9 cellular contexts compared by ENCODE assay signal in genomic region chr10:14958872-14959220, GRCh38. TPM values are rescaled to one million over a fixed set of nuclear protein-coding genes. Genes with fewer than 3 reads are reported as not detected.
DNase-seq lines count a peak whose midpoint lies in the region; ATAC-seq and TF ChIP-seq lines count a peak whose summit lies in the region.
"Had no signal": no experiment of that assay in that cellular context is flagged by ENCODE, and none has a peak within 500 bp of the region (broad histone marks: within the 10 kb centered on the region; RNA-seq: fewer than 3 reads in every experiment).

No MANE protein-coding gene starts in this region.

- no peak for ATAC-seq in naive thymus-derived CD8-positive, alpha-beta T cell
- ATAC-seq in left colon, result no peak

- no peak for DNase-seq in AG04450 (ENCODE audit: low read depth, low spot score)
- DNase-seq in Karpas-422, result no peak
- no peak for DNase-seq in naive thymus-derived CD8-positive, alpha-beta T cell
- DNase-seq in NCI-H1105 (lab: John Stamatoyannopoulos, UW), result no peak
- no peak for DNase-seq in epidermal melanocyte (ENCODE audit: insufficient read length, low spot score)
- no peak for DNase-seq in NOMO-1 treated with DMSO at 0.1 percent for 48 hours (lab: John Stamatoyannopoulos, UW; ENCODE audit: unreplicated experiment)
- no peak for DNase-seq in left colon

- POLR2A ChIA-PET in AG04450 (lab: Yijun Ruan, JAX), result interaction anchor here (0.6 to 1.6 kb wide), 3 partner anchors 13 to 139 kb away, joined by 4 to 5 read pairs (median 4); partner anchors contain the start of genes RPP38 and SUV39H2
- POLR2A ChIA-PET in naive thymus-derived CD8-positive, alpha-beta T cell (lab: Charles Lee), result interaction anchor here (0.9 to 2.5 kb wide), 6 partner anchors 9 to 1610 kb away, joined by 3 to 20 read pairs (median 4); partner anchors contain the start of genes CDNF, HSPA14, MSANTD7 and NMT2

- H3K36me3 ChIP-seq in Karpas-422 (ENCODE audit: insufficient read depth, low read length), result no peaks in the 10 kb centered on the region

- H3K27me3 Mint-ChIP-seq in dendritic cell treated with granulocyte-macrophage colony-stimulating factor and Interleukin-4, amounts not matched to agents 40 ng/mL and 50 ng/mL, for 4 days, result no peaks in the 10 kb centered on the region
- no peaks in the 10 kb centered on the region for H3K27me3 Mint-ChIP-seq in naive thymus-derived CD8-positive, alpha-beta T cell

- H3K9me2 ChIP-seq in Karpas-422 (replicated peaks; ENCODE audit: insufficient read depth, low read length), result no peaks in the 10 kb centered on the region

- no peaks in the 10 kb centered on the region for H4K20me1 ChIP-seq in Karpas-422 (ENCODE audit: insufficient read depth, low read depth, low read length)

- intact Hi-C loops in dendritic cell treated with granulocyte-macrophage colony-stimulating factor and Interleukin-4, amounts not matched to agents 40 ng/mL and 50 ng/mL, for 4 days (cut with micrococcal nuclease), result loop anchor here (1.0 kb wide), 1 partner anchor 138 kb away; the partner anchor contains the start of gene RPP38
- intact Hi-C loops in left colon (cut with DNase I, micrococcal nuclease), result loop anchor here in 1 of 2 donors (10.0 kb wide), 1 partner anchor 146 kb away; no protein-coding TSS in a partner anchor

- H3K36me3 Mint-ChIP-seq in dendritic cell treated with granulocyte-macrophage colony-stimulating factor and Interleukin-4, amounts not matched to agents 40 ng/mL and 50 ng/mL, for 4 days (ENCODE audit: low read depth), result peaks cover 12% of the 10 kb centered on the region
- peaks cover 0 to under 1% (median 0%) of the 10 kb centered on the region in 3 donors for H3K36me3 Mint-ChIP-seq in naive thymus-derived CD8-positive, alpha-beta T cell

- peak overlapping the region; percentile 99 for H3K27ac Mint-ChIP-seq in dendritic cell treated with granulocyte-macrophage colony-stimulating factor and Interleukin-4, amounts not matched to agents 40 ng/mL and 50 ng/mL, for 4 days
- peak overlapping the region; percentile 95 to 99 (median 97) for H3K27ac Mint-ChIP-seq in naive thymus-derived CD8-positive, alpha-beta T cell

- H3K9me3 Mint-ChIP-seq in dendritic cell treated with granulocyte-macrophage colony-stimulating factor and Interleukin-4, amounts not matched to agents 40 ng/mL and 50 ng/mL, for 4 days, result no peaks in the 10 kb centered on the region
- no peaks in the 10 kb centered on the region for H3K9me3 Mint-ChIP-seq in naive thymus-derived CD8-positive, alpha-beta T cell

- CTCF ChIA-PET in AG04450 (lab: Charles Lee), result interaction anchor here (0.6 to 0.7 kb wide), 2 partner anchors 147 to 223 kb away, joined by 3 to 6 read pairs; no protein-coding TSS in a partner anchor

- H3K4me3 Mint-ChIP-seq in dendritic cell treated with granulocyte-macrophage colony-stimulating factor and Interleukin-4, amounts not matched to agents 40 ng/mL and 50 ng/mL, for 4 days, result peak overlapping the region; percentile 89
- H3K4me3 Mint-ChIP-seq in naive thymus-derived CD8-positive, alpha-beta T cell, result peak overlapping the region; percentile 93 to 98 (median 96)

- H3K27ac ChIP-seq in AG04450 (ENCODE audit: low read depth, low read length) (no peak overlapping the region), Karpas-422 (ENCODE audit: low read length) (no peak overlapping the region)

- H3K79me2 ChIP-seq in Karpas-422 (ENCODE audit: low read length), result peaks cover 5% of the 10 kb centered on the region; the same call in 1 of the 2 replicates

- H2AFZ ChIP-seq in Karpas-422 (ENCODE audit: low read length), result peak overlapping the region; percentile 93

- H3K27me3 ChIP-seq in AG04450 (ENCODE audit: control insufficient read depth, insufficient read depth, low read length) (no peaks in the 10 kb centered on the region), Karpas-422 (ENCODE audit: low read length) (no peaks in the 10 kb centered on the region)

- peaks cover 21% of the 10 kb centered on the region for H3K4me1 ChIP-seq in Karpas-422 (ENCODE audit: low read length)

- peak overlapping the region; percentile 87 for H3K4me3 ChIP-seq in AG04450 (ENCODE audit: low read depth, low read length)
- peak overlapping the region; percentile 85 for H3K4me3 ChIP-seq in Karpas-422 (ENCODE audit: low read length)

- H3K4me1 Mint-ChIP-seq in dendritic cell treated with granulocyte-macrophage colony-stimulating factor and Interleukin-4, amounts not matched to agents 40 ng/mL and 50 ng/mL, for 4 days (ENCODE audit: low read depth), result peaks cover 20% of the 10 kb centered on the region
- peaks cover 16 to 40% (median 39%) of the 10 kb centered on the region in 4 donors for H3K4me1 Mint-ChIP-seq in naive thymus-derived CD8-positive, alpha-beta T cell

- TF ChIP-seq CTCF in AG04450 (IDR thresholded peaks at IDR 0.05; ENCODE audit: low read depth, low read length), result no peak

- peak overlapping the region; percentile 86 for H3K4me2 ChIP-seq in Karpas-422 (ENCODE audit: low read depth, low read length, poor library complexity, severe bottlenecking)

- H3K9me3 ChIP-seq in AG04450 (ENCODE audit: control insufficient read depth, insufficient read depth, low read length), result no peaks in the 10 kb centered on the region; the same call in 1 of the 2 replicates
- H3K9me3 ChIP-seq in Karpas-422 (ENCODE audit: low read length), result no peaks in the 10 kb centered on the region

- H3K9ac ChIP-seq in Karpas-422 (ENCODE audit: low read length), result peak overlapping the region; percentile 91

RNA-seq across cellular contexts. Expression of gene MEIG1, which starts 0.3 kb away (rescaled TPM):
- polyA plus RNA-seq in AG04450 (2011; rRNA removed), result 0.21 TPM in 1 of 2 replicates, not detected in the other
- polyA minus RNA-seq in AG04450 (2011; rRNA and poly(A)+ RNA removed), result not detected in 2 replicates
- 2.6 TPM in 1 of 2 replicates, not detected in the other for total RNA-seq in Karpas-422 (2014; rRNA removed; shearing (Covaris generic); ENCODE audit: low replicate concordance)
- not detected for total RNA-seq in naive thymus-derived CD8-positive, alpha-beta T cell
- 1 to 10 TPM in 1 of 3 donors, under 1 TPM in 1, not detected in 1; 0.55 to 2.2 TPM for polyA plus RNA-seq in naive thymus-derived CD8-positive, alpha-beta T cell
- total RNA-seq in left colon, result not detected
- total RNA-seq: NCI-H460 had no signal

RNA-seq across cellular contexts. Expression of gene DCLRE1C, which starts 5.0 kb away (rescaled TPM):
- 5.5 and 6.4 TPM in 2 replicates for polyA plus RNA-seq in AG04450 (2011; rRNA removed)
- polyA minus RNA-seq in AG04450 (2011; rRNA and poly(A)+ RNA removed), result 5.7 and 7.0 TPM in 2 replicates
- 15.8 and 19.6 TPM in 2 replicates for total RNA-seq in Karpas-422 (2014; rRNA removed; shearing (Covaris generic); ENCODE audit: low replicate concordance)
- 10 to 100 TPM; 24.0 to 32.4 TPM for total RNA-seq in naive thymus-derived CD8-positive, alpha-beta T cell
- polyA plus RNA-seq in naive thymus-derived CD8-positive, alpha-beta T cell, result 10 to 100 TPM; 15.8 to 20.5 (median 16.9) TPM
- total RNA-seq in left colon, result 10 to 100 TPM; 10.3 to 13.7 TPM
